ENCODE assay signal across 30 cellular contexts in the genomic region with DNA sequence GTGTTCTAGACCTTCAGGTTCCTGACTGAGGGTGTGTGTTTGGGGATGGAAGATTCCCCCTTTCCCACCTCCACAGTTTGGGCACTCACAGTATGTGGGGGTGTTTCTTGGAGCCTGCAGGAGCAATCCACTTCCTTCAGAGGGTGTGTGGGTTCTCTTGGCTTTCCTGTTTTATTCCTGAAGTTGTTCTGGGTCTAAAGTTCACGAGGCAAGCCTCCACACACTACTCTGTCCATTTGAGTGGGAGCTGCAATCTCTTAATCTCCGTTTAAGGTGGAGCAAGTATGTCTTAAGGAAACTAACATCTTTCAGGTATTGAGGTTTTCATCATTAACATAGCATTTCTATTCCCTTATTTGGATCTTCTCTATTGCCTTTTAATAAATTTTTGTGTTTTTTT.
"Had no signal": no experiment of that assay in that cellular context is flagged by ENCODE, and none has a peak within 500 bp of the region (broad histone marks: within the 10 kb centered on the region; RNA-seq: fewer than 3 reads in every experiment).

No MANE protein-coding gene starts in this region.

- H3K9me3 ChIP-seq: adrenal gland had no signal

- H3K27me3 ChIP-seq: adrenal gland, body of pancreas, brain microvascular endothelial cell, breast epithelium had no signal

- H3K27ac ChIP-seq: adrenal gland, body of pancreas, brain microvascular endothelial cell, breast epithelium, VCaP had no signal

- ATAC-seq: activated CD8-positive, alpha-beta T cell treated with anti-CD3 and anti-CD28 coated beads for 36 hours; activated naive CD4-positive, alpha-beta T cell treated with anti-CD3 and anti-CD28 coated beads, Interleukin-2, amount 50 U/mL, for 72 hours; activated T-cell treated with anti-CD3 and anti-CD28 coated beads, Interleukin-2, amount 50 U/mL, for 4 hours; activated T-cell treated with anti-CD3 and anti-CD28 coated beads, Interleukin-2, amount 50 U/mL, for 72 hours; activated T-helper 17 cell treated with anti-CD3 and anti-CD28 coated beads, Interleukin-2, amount 50 U/mL, for 72 hours; body of pancreas; T-helper 17 cell had no signal

- H3K4me1 ChIP-seq: adrenal gland, breast epithelium had no signal

- H3K36me3 ChIP-seq: adrenal gland, brain microvascular endothelial cell, breast epithelium had no signal

- H3K4me3 ChIP-seq: adrenal gland, body of pancreas, breast epithelium had no signal

- DNase-seq: activated B cell treated with CpG ODN at 0.5 μM for 24 hours; activated CD4-positive, alpha-beta memory T cell treated with anti-CD3 and anti-CD28 coated beads for 36 hours; activated CD4-positive, alpha-beta T cell treated with anti-CD3 and anti-CD28 coated beads for 4 hours; activated CD4-positive, alpha-beta T cell treated with anti-CD3 and anti-CD28 coated beads, Interleukin-2, amount 10 ng/mL, durations not matched to agents 24 days and 14 days; activated CD4-positive, alpha-beta T cell treated with anti-CD3 and anti-CD28 coated beads, Interleukin-2, amount 50 U/mL, for 1 hour; activated CD4-positive, alpha-beta T cell treated with anti-CD3 and anti-CD28 coated beads, Interleukin-2, amount 50 U/mL, for 4 hours; activated CD4-positive, CD25-positive, alpha-beta regulatory T cell treated with anti-CD3 and anti-CD28 coated beads, Interleukin-2, amount 50 U/mL, for 72 hours; activated CD8-positive, alpha-beta memory T cell treated with anti-CD3 and anti-CD28 coated beads, Interleukin-2, amount 50 U/mL, for 4 hours; activated CD8-positive, alpha-beta T cell treated with anti-CD3 and anti-CD28 coated beads for 36 hours; activated effector memory CD4-positive, alpha-beta T cell treated with anti-CD3 and anti-CD28 coated beads, Interleukin-2, amount 50 U/mL, for 16 hours; activated gamma-delta T cell treated with Interleukin-2 at 50 U/mL for 16 hours; activated naive CD4-positive, alpha-beta T cell; activated naive CD4-positive, alpha-beta T cell treated with anti-CD3 and anti-CD28 coated beads for 36 hours; activated naive CD4-positive, alpha-beta T cell treated with anti-CD3 and anti-CD28 coated beads, Interleukin-2, amount 50 U/mL, for 16 hours; activated naive CD8-positive, alpha-beta T cell treated with anti-CD3 and anti-CD28 coated beads for 36 hours; activated T-cell treated with anti-CD3 and anti-CD28 coated beads for 4 hours; activated T-cell treated with anti-CD3 and anti-CD28 coated beads, Interleukin-2, amount 50 U/mL, for 1 hour; activated T-cell treated with anti-CD3 and anti-CD28 coated beads, Interleukin-2, amount 50 U/mL, for 4 hours; activated T-cell treated with anti-CD3 and anti-CD28 coated beads, Interleukin-2, amount 50 U/mL, for 72 hours; adrenal gland; amniotic stem cell; aorta; body of pancreas; brain microvascular endothelial cell; central memory CD4-positive, alpha-beta T cell; T-helper 17 cell had no signal
